Comparison of ENCODE assay signal across 1 cellular context in genomic region chr17:62100050-62100449, GRCh38.
TF ChIP-seq lines count a peak whose summit lies in the region.

No MANE protein-coding gene starts in this region.

TF ChIP-seq in HepG2, 621 proteins besides CTCF, POLR2A, EP300 and RAD21 (continued from another document):
- 0 out of 2 replicates have a peak, but pooled peaks have one; percentile 25 for TF ChIP-seq HNF4G (IDR thresholded peaks at IDR 0.05; ENCODE audit: borderline replicate concordance, low read depth, low read length)
- TF ChIP-seq HNF4G (CRISPR knock-in tag; IDR thresholded peaks at IDR 0.05; ENCODE audit: borderline replicate concordance, low read depth), result no peak
